ENCODE assay signal across 8 cellular contexts in genomic region chr1:58773406-58773840, GRCh38. TPM values are rescaled to one million over a fixed set of nuclear protein-coding genes. Genes with fewer than 3 reads are reported as not detected.
DNase-seq lines count a peak whose midpoint lies in the region; ATAC-seq and TF ChIP-seq lines count a peak whose summit lies in the region.

No MANE protein-coding gene starts in this region.

- no peaks in the 10 kb centered on the region for H3K36me3 Mint-ChIP-seq in activated CD4-positive, alpha-beta T cell treated with anti-CD3 and anti-CD28 coated beads for 36 hours (ENCODE audit: low read depth)
- H3K36me3 Mint-ChIP-seq in glutamatergic neuron (ENCODE audit: unreplicated experiment), result no peaks in the 10 kb centered on the region

- intact Hi-C loops in activated CD4-positive, alpha-beta T cell treated with anti-CD3 and anti-CD28 coated beads for 36 hours (cut with DNase I, micrococcal nuclease), result no loop called here

- TF ChIP-seq POLR2A in Peyer's patch (IDR thresholded peaks at IDR 0.05), result no peak

- peak; percentile 49 for ATAC-seq in activated CD4-positive, alpha-beta T cell treated with anti-CD3 and anti-CD28 coated beads for 36 hours
- ATAC-seq in HG03139 (IDR thresholded peaks at IDR 0.05; ENCODE audit: unreplicated experiment), result peak; percentile 83

- no peaks in the 10 kb centered on the region for H3K9me3 ChIP-seq in Peyer's patch

- peak overlapping the region in 3 of 4 donors; percentile 16 to 61 (median 60) for H3K27ac ChIP-seq in Peyer's patch

- no peak overlapping the region for H3K4me3 ChIP-seq in Peyer's patch
- H3K4me3 ChIP-seq in fibroblast of mammary gland (ENCODE audit: control insufficient read depth, low read depth, low read length), result no peak overlapping the region

- no peak overlapping the region for H3K4me3 Mint-ChIP-seq in activated CD4-positive, alpha-beta T cell treated with anti-CD3 and anti-CD28 coated beads for 36 hours
- H3K4me3 Mint-ChIP-seq in glutamatergic neuron (ENCODE audit: unreplicated experiment), result no peak overlapping the region

- TF ChIP-seq CTCF in Peyer's patch (IDR thresholded peaks at IDR 0.05), result no peak
- TF ChIP-seq CTCF in fibroblast of mammary gland (conservative IDR thresholded peaks at IDR 0.05; ENCODE audit: control insufficient read depth, insufficient read depth, low read depth, low read length), result no peak
- no peak for TF ChIP-seq CTCF in glutamatergic neuron (IDR thresholded peaks at IDR 0.05; ENCODE audit: partially characterized antibody, unreplicated experiment)

- no peaks in the 10 kb centered on the region for H3K27me3 Mint-ChIP-seq in activated CD4-positive, alpha-beta T cell treated with anti-CD3 and anti-CD28 coated beads for 36 hours
- no peaks in the 10 kb centered on the region for H3K27me3 Mint-ChIP-seq in glutamatergic neuron (ENCODE audit: unreplicated experiment)

- H3K4me1 ChIP-seq in Peyer's patch, result peaks cover 0 to 7% (median 6%) of the 10 kb centered on the region in 4 donors

- peak; percentile 21 for DNase-seq in activated CD4-positive, alpha-beta T cell treated with anti-CD3 and anti-CD28 coated beads for 36 hours
- no peak for DNase-seq in activated CD4-positive, alpha-beta T cell treated with anti-CD3 and anti-CD28 coated beads, Interleukin-2, amount 50 U/mL, for 48 hours
- DNase-seq in Peyer's patch (peak in 2 of 3 donors; percentile 41 to 54), fibroblast of mammary gland (ENCODE audit: low read depth) (peak; percentile 82), pons (ENCODE audit: low spot score) (peak; percentile 60), glutamatergic neuron (no peak)
- DNase-seq in stimulated activated CD4-positive, alpha-beta T cell treated with anti-CD3 and anti-CD28 coated beads, Interleukin-15, amount 100 ng/mL, for 24 hours, result no peak

- POLR2A ChIA-PET in activated CD4-positive, alpha-beta T cell treated with anti-CD3 and anti-CD28 coated beads for 36 hours (lab: Charles Lee), result interaction anchor here (0.6 to 2.0 kb wide), 2 partner anchors 9 to 32 kb away, joined by 3 to 8 read pairs; no protein-coding TSS in a partner anchor

- H3K27me3 ChIP-seq in Peyer's patch, result no peaks in the 10 kb centered on the region

- H3K9me3 Mint-ChIP-seq in activated CD4-positive, alpha-beta T cell treated with anti-CD3 and anti-CD28 coated beads for 36 hours (ENCODE audit: low read depth), result no peaks in the 10 kb centered on the region
- peaks cover 2% of the 10 kb centered on the region for H3K9me3 Mint-ChIP-seq in glutamatergic neuron (ENCODE audit: unreplicated experiment)

- no peaks in the 10 kb centered on the region for H3K36me3 ChIP-seq in Peyer's patch

- CTCF ChIA-PET in activated CD4-positive, alpha-beta T cell treated with anti-CD3 and anti-CD28 coated beads for 36 hours (lab: Charles Lee), result interaction anchor here (1.3 to 2.5 kb wide), 4 partner anchors 13 to 926 kb away, joined by 5 to 15 read pairs (median 6); no protein-coding TSS in a partner anchor

- no peak overlapping the region for H3K27ac Mint-ChIP-seq in activated CD4-positive, alpha-beta T cell treated with anti-CD3 and anti-CD28 coated beads for 36 hours
- no peak overlapping the region for H3K27ac Mint-ChIP-seq in glutamatergic neuron (ENCODE audit: unreplicated experiment)

- peaks cover 12% of the 10 kb centered on the region for H3K4me1 Mint-ChIP-seq in activated CD4-positive, alpha-beta T cell treated with anti-CD3 and anti-CD28 coated beads for 36 hours
- H3K4me1 Mint-ChIP-seq in glutamatergic neuron (ENCODE audit: low read depth, unreplicated experiment), result peaks cover 1% of the 10 kb centered on the region

RNA-seq across cellular contexts. Expression of gene JUN, which starts 10.4 kb away (rescaled TPM):
- 10 to 100 TPM; 24.2 to 25.5 TPM for total RNA-seq in activated CD4-positive, alpha-beta T cell treated with anti-CD3 and anti-CD28 coated beads for 36 hours
- total RNA-seq in Peyer's patch (100 to 1,000 TPM; 158 to 277 (median 208) TPM), glutamatergic neuron (ENCODE audit: unreplicated experiment) (83.1 TPM)

Comparison
In these comparisons a context has a peak if more than half of its experiments do, and no peak if none do; other contexts are left out.
1. DNase-seq: peak in activated CD4-positive, alpha-beta T cell treated with anti-CD3 and anti-CD28 coated beads for 36 hours (single experiment), Peyer's patch (2 of 3), fibroblast of mammary gland (single experiment) and pons (single experiment); none in activated CD4-positive, alpha-beta T cell treated with anti-CD3 and anti-CD28 coated beads, Interleukin-2, amount 50 U/mL, for 48 hours (0 of 2), glutamatergic neuron (single experiment) and stimulated activated CD4-positive, alpha-beta T cell treated with anti-CD3 and anti-CD28 coated beads, Interleukin-15, amount 100 ng/mL, for 24 hours (single experiment).